Comparison of ENCODE assay signal across 8 cellular contexts in genomic region chr9:110148384-110148783, GRCh38. TPM values are rescaled to one million over a fixed set of nuclear protein-coding genes. Genes with fewer than 3 reads are reported as not detected.
DNase-seq lines count a peak whose midpoint lies in the region; ATAC-seq, FAIRE-seq and TF ChIP-seq lines count a peak whose summit lies in the region.

No MANE protein-coding gene starts in this region.

- in situ Hi-C loops in SK-MEL-5 (cut with HindIII; ENCODE audit: low pct_unique_long_range_greater_than_20kb, low sequenced_read_pairs): no loop called here

- no peak overlapping the region for H3K9ac ChIP-seq in kidney (ENCODE audit: low read length in 2 of 2)

- H3K36me3 ChIP-seq in A673 (ENCODE audit: insufficient read depth, low read length, poor library complexity, severe bottlenecking): no peaks in the 10 kb centered on the region
- no peaks in the 10 kb centered on the region for H3K36me3 ChIP-seq in kidney (ENCODE audit: control insufficient read depth in 1 of 2, insufficient read depth in 2 of 2, low read length in 2 of 2)

- H3K4me1 ChIP-seq in A673 (ENCODE audit: insufficient read depth, low read length, poor library complexity, severe bottlenecking): no peaks in the 10 kb centered on the region
- peaks cover 15 to 23% of the 10 kb centered on the region in 2 donors for H3K4me1 ChIP-seq in kidney (ENCODE audit: control insufficient read depth in 1 of 2, insufficient read depth in 1 of 2, low read depth in 1 of 2, low read length in 2 of 2)

- intact Hi-C loops in A673 (cut with micrococcal nuclease; ENCODE audit: unreplicated experiment) (no loop called here), kidney (cut with DNase I) (no loop called here)

- CTCF ChIA-PET in A673 (lab: Charles Lee) (interaction anchor here (0.5 kb wide), 1 partner anchor 879 kb away, joined by 4 read pairs; no protein-coding TSS in a partner anchor), RWPE1 (lab: Yijun Ruan, JAX) (interaction anchor here (0.6 to 2.0 kb wide), 2 partner anchors 245 to 1231 kb away, joined by 3 to 7 read pairs; no protein-coding TSS in a partner anchor)

- TF ChIP-seq CTCF in A673 (conservative IDR thresholded peaks at IDR 0.05; ENCODE audit: low read depth, low read length): no peak
- TF ChIP-seq CTCF in kidney (IDR thresholded peaks at IDR 0.05; ENCODE audit: borderline replicate concordance, extremely low read depth, insufficient read depth): no peak
- no peak for TF ChIP-seq CTCF in RWPE1 (conservative IDR thresholded peaks at IDR 0.05; ENCODE audit: low read depth)

- no peaks in the 10 kb centered on the region for H3K27me3 ChIP-seq in A673 (replicated peaks; ENCODE audit: insufficient read depth, low read depth, low read length, poor library complexity)

- DNase-seq in SK-MEL-5 (ENCODE audit: low read depth, low spot score): peak; percentile 44
- peak; percentile 37 for DNase-seq in fibroblast of gingiva (ENCODE audit: low read depth)
- peak; percentile 27 to 65 for DNase-seq in stimulated activated CD8-positive, alpha-beta memory T cell treated with anti-CD3 and anti-CD28 coated beads, Interleukin-7, amount 100 ng/mL, for 48 hours (ENCODE audit: extremely low read depth in 1 of 2, low read depth in 1 of 2)
- DNase-seq in A673 (ENCODE audit: low spot score): no peak
- no peak for DNase-seq in kidney
- DNase-seq in RWPE1 (ENCODE audit: low spot score): no peak

- BruUV-seq in A673 (replicated peaks; lab: Mats Ljungman, UMichigan): no TSS peak

- H3K27ac ChIP-seq in A673 (ENCODE audit: low read depth, low read length, poor library complexity, severe bottlenecking) (no peak overlapping the region), kidney (ENCODE audit: low read depth in 2 of 2, low read length in 2 of 2) (peak overlapping the region in 1 of 2 donors; percentile 2), RWPE1 (no peak overlapping the region)

- peak; percentile 76 for ATAC-seq in GM18868 (IDR thresholded peaks at IDR 0.05; ENCODE audit: unreplicated experiment)
- peak; percentile 81 for ATAC-seq in HG02840 (IDR thresholded peaks at IDR 0.05; ENCODE audit: low FRiP score, unreplicated experiment)

- FAIRE-seq in kidney (lab: Jason Lieb, UNC): no peak

- H3K4me3 ChIP-seq in A673 (ENCODE audit: low read depth, low read length, poor library complexity, severe bottlenecking): no peak overlapping the region
- H3K4me3 ChIP-seq in kidney (ENCODE audit: low read length in 2 of 2): no peak overlapping the region

- H3K9me3 ChIP-seq in A673 (ENCODE audit: low read depth, low read length, poor library complexity, severe bottlenecking): no peaks in the 10 kb centered on the region
- no peaks in the 10 kb centered on the region for H3K9me3 ChIP-seq in kidney (ENCODE audit: control insufficient read depth in 1 of 2, low read length in 2 of 2)

- POLR2A ChIA-PET in A673 (lab: Charles Lee; ENCODE audit: low non-redundant PET): no interaction called here
- POLR2A ChIA-PET in RWPE1 (lab: Yijun Ruan, JAX; ENCODE audit: low non-redundant PET): no interaction called here

RNA-seq across cellular contexts. Expression of gene C9orf152, which starts 59.6 kb away (rescaled TPM):
- not detected in 2 replicates for total RNA-seq in SK-MEL-5 (2014; rRNA removed; shearing (Covaris generic))
- not detected in 2 replicates for polyA plus RNA-seq in SK-MEL-5 (2015; cell fraction: cytosol; rRNA removed)
- not detected in 2 replicates for polyA plus RNA-seq in SK-MEL-5 (2015; cell fraction: nucleus; rRNA removed)
- total RNA-seq in A673 (2021): not detected in 2 replicates
- 1.8 TPM for total RNA-seq in kidney
- not detected for polyA plus RNA-seq in kidney (ENCODE audit: insufficient read depth, low read depth, low replicate concordance)

Comparison
In these comparisons a context has a peak if more than half of its experiments do, and no peak if none do; other contexts are left out.
1. DNase-seq: peak in SK-MEL-5 (single experiment), fibroblast of gingiva (single experiment) and stimulated activated CD8-positive, alpha-beta memory T cell treated with anti-CD3 and anti-CD28 coated beads, Interleukin-7, amount 100 ng/mL, for 48 hours (2 of 2); none in A673 (single experiment), kidney (single experiment) and RWPE1 (single experiment).